ENCODE assay signal across 7 cellular contexts in the genomic region with DNA sequence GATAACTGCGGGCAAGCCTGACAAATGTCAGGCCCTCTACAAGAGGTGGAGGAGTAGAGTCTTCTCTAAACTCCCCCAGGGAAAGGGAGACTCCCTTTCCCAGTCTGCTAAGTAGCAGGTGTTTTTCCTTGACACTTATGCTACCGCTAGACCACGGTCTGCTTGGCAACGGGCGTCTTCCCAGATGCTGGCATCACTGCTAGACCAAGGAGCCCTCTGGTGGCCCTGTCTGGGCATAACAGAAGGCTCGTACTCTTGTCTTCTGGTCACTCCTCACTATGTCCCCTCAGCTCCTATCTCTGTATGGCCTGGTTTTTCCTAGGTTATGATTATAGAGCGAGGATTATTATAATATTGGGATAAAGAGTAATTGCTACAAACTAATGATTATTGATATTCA. TPM values are rescaled to one million over a fixed set of nuclear protein-coding genes. Genes with fewer than 3 reads are reported as not detected.
DNase-seq lines count a peak whose midpoint lies in the region; TF ChIP-seq lines count a peak whose summit lies in the region.
"Not testable (repeated sequence)": the region's sequence is repeated elsewhere in the genome, so short reads cannot be mapped to it uniquely, and the experiment has no call there.

No MANE protein-coding gene starts in this region.

- not testable (repeated sequence) for H3K27ac Mint-ChIP-seq in progenitor cell of endocrine pancreas

- peak; percentile 36 for TF ChIP-seq CTCF in epithelial cell of proximal tubule (conservative IDR thresholded peaks at IDR 0.05; ENCODE audit: low read depth, low read length)
- TF ChIP-seq CTCF in progenitor cell of endocrine pancreas (IDR thresholded peaks at IDR 0.05; ENCODE audit: unreplicated experiment), result peak; percentile 27

- not testable (repeated sequence) for H3K4me3 ChIP-seq in epithelial cell of proximal tubule (ENCODE audit: low read depth, low read length)

- not testable (repeated sequence) for H3K4me3 Mint-ChIP-seq in progenitor cell of endocrine pancreas (ENCODE audit: low read depth)

- not testable (repeated sequence) for H3K4me1 Mint-ChIP-seq in progenitor cell of endocrine pancreas (ENCODE audit: low read depth)

- DNase-seq in ELF-1 (ENCODE audit: low read depth, low spot score) (peak; percentile 33), LHCN-M2 (ENCODE audit: low read depth) (peak; percentile 46), SK-MEL-5 (ENCODE audit: low read depth, low spot score) (peak; percentile 27), amniotic epithelial cell (ENCODE audit: low read depth) (peak; percentile 50), kidney tubule cell (ENCODE audit: low spot score) (peak; percentile 8)
- not testable (repeated sequence) for DNase-seq in epithelial cell of proximal tubule (ENCODE audit: low read depth); progenitor cell of endocrine pancreas (ENCODE audit: low spot score, unreplicated experiment)

- peaks cover 19% of the 10 kb centered on the region for H3K36me3 Mint-ChIP-seq in progenitor cell of endocrine pancreas (ENCODE audit: insufficient read depth)

- in situ Hi-C loops in SK-MEL-5 (cut with HindIII; ENCODE audit: low pct_unique_long_range_greater_than_20kb, low sequenced_read_pairs), result not testable (repeated sequence)

- H3K9me3 Mint-ChIP-seq in progenitor cell of endocrine pancreas (ENCODE audit: low read depth), result not testable (repeated sequence)

- H3K27me3 Mint-ChIP-seq in progenitor cell of endocrine pancreas, result not testable (repeated sequence)

RNA-seq across cellular contexts. Expression of a gene that starts 33.6 kb away (rescaled TPM):
- total RNA-seq in LHCN-M2 (2014; rRNA removed) (24.2 and 27.3 TPM in 2 replicates), epithelial cell of proximal tubule (10.5 and 16.0 TPM in 2 replicates), progenitor cell of endocrine pancreas (22.6 and 25.3 TPM in 2 replicates)
- polyA plus RNA-seq in LHCN-M2 (2012), result 15.9 TPM
- 11.9 and 15.0 TPM in 2 replicates for total RNA-seq in SK-MEL-5 (2014; rRNA removed; shearing (Covaris generic))
- polyA plus RNA-seq in SK-MEL-5 (2015; cell fraction: cytosol; rRNA removed), result 13.6 and 16.0 TPM in 2 replicates
- 7.3 and 16.4 TPM in 2 replicates for polyA plus RNA-seq in SK-MEL-5 (2015; cell fraction: nucleus; rRNA removed)

RNA-seq across cellular contexts. Expression of a gene that starts 33.7 kb away (rescaled TPM):
- total RNA-seq in LHCN-M2 (2014; rRNA removed) (12.6 and 14.9 TPM in 2 replicates), epithelial cell of proximal tubule (17.8 and 17.9 TPM in 2 replicates), progenitor cell of endocrine pancreas (29.1 and 31.0 TPM in 2 replicates)
- 4.9 TPM for polyA plus RNA-seq in LHCN-M2 (2012)
- total RNA-seq in SK-MEL-5 (2014; rRNA removed; shearing (Covaris generic)), result 6.9 and 9.8 TPM in 2 replicates
- polyA plus RNA-seq in SK-MEL-5 (2015; cell fraction: cytosol; rRNA removed), result 6.4 and 9.5 TPM in 2 replicates
- 26.8 and 37.3 TPM in 2 replicates for polyA plus RNA-seq in SK-MEL-5 (2015; cell fraction: nucleus; rRNA removed)
